17 cellular contexts compared by ENCODE assay signal in genomic region chr9:107087256-107087655, GRCh38.
"Had no signal": no experiment of that assay in that cellular context is flagged by ENCODE, and none has a peak within 500 bp of the region (broad histone marks: within the 10 kb centered on the region; RNA-seq: fewer than 3 reads in every experiment).

No MANE protein-coding gene starts in this region.

- H3K36me3 ChIP-seq: ascending aorta, tibial artery, vagina had no signal

- H3K27me3 ChIP-seq: ascending aorta, vagina had no signal

- DNase-seq: activated CD4-positive, CD25-positive, alpha-beta regulatory T cell treated with anti-CD3 and anti-CD28 coated beads, Interleukin-2, amount 50 U/mL, for 72 hours; activated naive CD4-positive, alpha-beta T cell treated with Interleukin-2 at 50 U/mL for 16 hours; dorsolateral prefrontal cortex; left colon; naive thymus-derived CD4-positive, alpha-beta T cell; posterior cingulate gyrus; stimulated activated CD4-positive, alpha-beta T cell treated with anti-CD3 and anti-CD28 coated beads, Interleukin-4, amount 100 ng/mL, for 24 hours; stimulated activated naive CD4-positive, alpha-beta T cell; T-cell; T-helper 9 cell; tibial artery had no signal

- H3K27ac ChIP-seq: ascending aorta, dorsolateral prefrontal cortex, skin epidermis, tibial artery, vagina had no signal

- H3K4me3 ChIP-seq: ascending aorta, dorsolateral prefrontal cortex, skin epidermis, tibial artery, vagina had no signal

- FAIRE-seq: bronchial epithelial cell, endometrium, islet of Langerhans had no signal

- ATAC-seq: left colon; naive thymus-derived CD4-positive, alpha-beta T cell; T-cell had no signal

- H3K4me1 ChIP-seq: ascending aorta, tibial artery, vagina had no signal

- H3K9me3 ChIP-seq: ascending aorta, tibial artery, vagina had no signal
